1 cellular context compared by ENCODE assay signal in genomic region chr5:138339086-138339456, GRCh38.
TF ChIP-seq lines count a peak whose summit lies in the region.

No MANE protein-coding gene starts in this region.

TF ChIP-seq in HepG2, 621 proteins besides CTCF, POLR2A, EP300 and RAD21:
- TF ChIP-seq SIN3B (IDR thresholded peaks at IDR 0.05; ENCODE audit: low read length) (no peak), SIX1 (CRISPR knock-in tag; IDR thresholded peaks at IDR 0.05; ENCODE audit: borderline replicate concordance) (no peak), DRAP1 (CRISPR knock-in tag; IDR thresholded peaks at IDR 0.05) (no peak), FOXO1 (CRISPR knock-in tag; IDR thresholded peaks at IDR 0.05) (no peak), ZNF496 (CRISPR knock-in tag; IDR thresholded peaks at IDR 0.05; ENCODE audit: insufficient replicate concordance) (no peak), ZNF232 (CRISPR knock-in tag; IDR thresholded peaks at IDR 0.05; ENCODE audit: borderline replicate concordance) (no peak), ZNF691 (CRISPR knock-in tag; IDR thresholded peaks at IDR 0.05; ENCODE audit: borderline replicate concordance, low read depth) (no peak), PRDM10 (CRISPR knock-in tag; IDR thresholded peaks at IDR 0.05; ENCODE audit: low read depth) (0 out of 2 replicates have a peak, but pooled peaks have one; percentile 25), NR2C2 (CRISPR knock-in tag; IDR thresholded peaks at IDR 0.05; ENCODE audit: borderline replicate concordance) (no peak), ZNF501 (CRISPR knock-in tag; IDR thresholded peaks at IDR 0.05) (no peak), ETV5 (CRISPR knock-in tag; IDR thresholded peaks at IDR 0.05; ENCODE audit: borderline replicate concordance) (0 out of 2 replicates have a peak, but pooled peaks have one; percentile 15), ZFY (CRISPR knock-in tag; IDR thresholded peaks at IDR 0.05) (peak; percentile 27; the same call in 1 of the 2 replicates), ZNF354B (CRISPR knock-in tag; IDR thresholded peaks at IDR 0.05) (no peak), PLRG1 (conservative IDR thresholded peaks at IDR 0.05) (no peak), ZFX (CRISPR knock-in tag; IDR thresholded peaks at IDR 0.05; ENCODE audit: low read depth) (peak; percentile 35; the same call in 1 of the 2 replicates), ZNF557 (CRISPR knock-in tag; IDR thresholded peaks at IDR 0.05) (no peak), ZNF335 (CRISPR knock-in tag; IDR thresholded peaks at IDR 0.05) (no peak), ZNF331 (CRISPR knock-in tag; IDR thresholded peaks at IDR 0.05) (no peak), ZNF788 (CRISPR knock-in tag; IDR thresholded peaks at IDR 0.05; ENCODE audit: borderline replicate concordance) (no peak)
